19 cellular contexts compared by ENCODE assay signal in genomic region chr2:174824098-174824497, GRCh38. TPM values are rescaled to one million over a fixed set of nuclear protein-coding genes. Genes with fewer than 3 reads are reported as not detected.
"Had no signal": no experiment of that assay in that cellular context is flagged by ENCODE, and none has a peak within 500 bp of the region (broad histone marks: within the 10 kb centered on the region; RNA-seq: fewer than 3 reads in every experiment).

No MANE protein-coding gene starts in this region.

- DNase-seq: activated CD4-positive, alpha-beta T cell treated with anti-CD3 and anti-CD28 coated beads, Interleukin-2, amount 50 U/mL, for 1 hour; activated CD8-positive, alpha-beta memory T cell treated with anti-CD3 and anti-CD28 coated beads for 24 hours; activated gamma-delta T cell treated with Interleukin-2 at 50 U/mL for 16 hours; activated naive CD8-positive, alpha-beta T cell treated with anti-CD3 and anti-CD28 coated beads, Interleukin-2, amount 10 ng/mL, durations not matched to agents 7 days and 5 days; anterior cingulate cortex; effector memory CD4-positive, alpha-beta T cell; foreskin melanocyte; heart right ventricle; left colon; mammary epithelial cell; natural killer cell; posterior cingulate gyrus; retina; T-helper 17 cell had no signal

- ATAC-seq: activated CD4-positive, CD25-positive, alpha-beta regulatory T cell treated with anti-CD3 and anti-CD28 coated beads, Interleukin-2, amount 50 U/mL, for 24 hours; left colon; natural killer cell; stimulated activated memory B cell treated with anti-CD40 and anti-IgM and Interleukin-4, amounts not matched to agents 10 μg/mL and 1 μg/mL and 100 μg/mL, for 72 hours; T-helper 17 cell had no signal

RNA-seq across cellular contexts. Expression of gene CHRNA1, which starts 59.8 kb away (rescaled TPM):
- total RNA-seq: activated naive CD8-positive, alpha-beta T cell treated with anti-CD3 and anti-CD28 coated beads, Interleukin-2, amount 10 ng/mL, durations not matched to agents 7 days and 5 days; cerebellum; mammary epithelial cell; mucosa of gallbladder had no signal
- polyA plus RNA-seq: mammary epithelial cell, urinary bladder had no signal
